In the genomic region with DNA sequence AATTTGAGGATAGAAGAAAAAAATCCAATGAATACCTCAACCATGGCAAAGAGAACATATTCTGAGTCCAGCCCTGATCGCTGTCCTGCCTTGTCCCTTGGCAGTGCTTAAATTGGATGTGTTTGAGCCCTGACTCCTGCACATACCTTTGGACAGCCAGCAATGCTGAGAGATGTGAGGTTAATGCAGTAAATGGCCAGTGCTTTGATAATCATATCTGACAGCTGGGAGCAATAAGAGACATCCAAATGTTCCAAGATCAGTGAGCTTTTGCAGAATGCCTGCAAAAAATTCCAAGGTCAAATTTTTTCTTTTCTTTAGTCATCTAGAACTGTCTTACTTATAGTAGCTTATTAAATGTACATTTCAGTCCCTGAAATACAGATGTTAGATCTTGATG, we compare ENCODE assay signal across 18 cellular contexts.
DNase-seq lines count a peak whose midpoint lies in the region; ATAC-seq, FAIRE-seq and TF ChIP-seq lines count a peak whose summit lies in the region.
"Had no signal": no experiment of that assay in that cellular context is flagged by ENCODE, and none has a peak within 500 bp of the region (broad histone marks: within the 10 kb centered on the region; RNA-seq: fewer than 3 reads in every experiment).

No MANE protein-coding gene starts in this region.

- no peak overlapping the region for H4K8ac ChIP-seq in IMR-90 (ENCODE audit: low read depth in 2 of 2, low read length in 2 of 2)
- no peak overlapping the region for H4K8ac ChIP-seq in mesenchymal stem cell (ENCODE audit: low read length)

- TF ChIP-seq RAD21 in IMR-90 (IDR thresholded peaks at IDR 0.05; ENCODE audit: low read length): no peak

- DNase-seq in IMR-90 (no peak), mesenchymal stem cell (no peak), urothelium cell line (ENCODE audit: low spot score) (no peak), superior temporal gyrus (ENCODE audit: extremely low spot score) (no peak)
- DNase-seq: ACHN; Calu3; CD4-positive, CD25-positive, alpha-beta regulatory T cell; DMS 273 treated with DMSO at 0.1 percent for 48 hours; GOT3; H9 had no signal

- ATAC-seq in IMR-90 (ENCODE audit: low read depth) (no peak), SK-N-SH treated with all-trans-retinoic acid at 6 μM for 48 hours (peak; percentile 71), HG03280 (IDR thresholded peaks at IDR 0.05; ENCODE audit: unreplicated experiment) (no peak), GM19467 (IDR thresholded peaks at IDR 0.05; ENCODE audit: unreplicated experiment) (no peak)
- ATAC-seq: K562 had no signal

- peak; percentile 76 for FAIRE-seq in urothelium cell line (lab: Jason Lieb, UNC)
- FAIRE-seq: G401.6, GM12891, K562 had no signal

- no peak overlapping the region for H4K5ac ChIP-seq in IMR-90 (ENCODE audit: low read depth, low read length)

- H3K4ac ChIP-seq in IMR-90 (ENCODE audit: low read depth, low read length) (no peak overlapping the region), mesenchymal stem cell (ENCODE audit: low read depth in 1 of 2, low read length in 2 of 2) (no peak overlapping the region)

- no peaks in the 10 kb centered on the region for H3K36me3 ChIP-seq in IMR-90 (ENCODE audit: control insufficient read depth, insufficient read depth, low read length)
- peaks cover 0 to 10% of the 10 kb centered on the region in 2 experiments for H3K36me3 ChIP-seq in mesenchymal stem cell (ENCODE audit: control insufficient read depth in 1 of 2, insufficient read depth in 2 of 2, low read depth in 1 of 2, low read length in 2 of 2)

- dilution Hi-C loops in IMR-90 (cut with HindIII; ENCODE audit: low sequenced_read_pairs, unreplicated experiment): no loop called here

- H2BK5ac ChIP-seq in IMR-90 (ENCODE audit: low read depth, low read length, poor library complexity, severe bottlenecking) (no peak overlapping the region), mesenchymal stem cell (ENCODE audit: low read depth, low read length, poor library complexity, severe bottlenecking) (no peak overlapping the region)

- CTCF ChIA-PET in IMR-90 (lab: Yijun Ruan, JAX): no interaction called here

- H3K4me1 ChIP-seq in IMR-90 (ENCODE audit: control insufficient read depth, insufficient read depth, low read length): peaks cover 20% of the 10 kb centered on the region
- peaks cover 5% of the 10 kb centered on the region for H3K4me1 ChIP-seq in mesenchymal stem cell (ENCODE audit: control insufficient read depth, insufficient read depth, low read depth, low read length)

- no peak overlapping the region for H2AK9ac ChIP-seq in IMR-90 (replicated peaks; ENCODE audit: low read depth, low read length, poor library complexity)

- in situ Hi-C loops in IMR-90 (cut with MboI; ENCODE audit: low sequenced_read_pairs): no loop called here

- intact Hi-C loops in IMR-90 (cut with micrococcal nuclease): no loop called here

- H3K27me3 ChIP-seq in IMR-90 (ENCODE audit: control insufficient read depth, insufficient read depth, low read length) (no peaks in the 10 kb centered on the region), mesenchymal stem cell (ENCODE audit: control insufficient read depth in 1 of 2, insufficient read depth in 1 of 2, low read length in 2 of 2) (no peaks in the 10 kb centered on the region)
- H3K27me3 ChIP-seq: BLaER1 treated with 17β-estradiol and CSF1 and Interleukin-3, amounts not matched to agents 10 nM and 100 nM had no signal

- H4K91ac ChIP-seq in IMR-90 (ENCODE audit: insufficient read depth, low read depth, low read length): no peak overlapping the region; the same call in 1 of the 2 replicates
- no peak overlapping the region for H4K91ac ChIP-seq in mesenchymal stem cell (ENCODE audit: low read length)

- no peaks in the 10 kb centered on the region for H4K20me1 ChIP-seq in IMR-90 (ENCODE audit: insufficient read depth, low read length)
- H4K20me1 ChIP-seq: BLaER1 treated with 17β-estradiol and CSF1 and Interleukin-3, amounts not matched to agents 10 nM and 100 nM had no signal

- POLR2A ChIA-PET in IMR-90 (lab: Charles Lee; ENCODE audit: unreplicated experiment): interaction anchor here (0.7 kb wide), 1 partner anchor 9 kb away, joined by 5 read pairs; no protein-coding TSS in a partner anchor

- H3K4me2 ChIP-seq in IMR-90 (ENCODE audit: low read depth, low read length) (no peak overlapping the region), mesenchymal stem cell (ENCODE audit: low read length, poor library complexity, severe bottlenecking) (no peak overlapping the region)
- H3K4me2 ChIP-seq: BLaER1 treated with 17β-estradiol and CSF1 and Interleukin-3, amounts not matched to agents 10 nM and 100 nM had no signal

- peak overlapping the region; percentile 10; the same call in 1 of the 2 replicates for H3K14ac ChIP-seq in IMR-90 (replicated peaks; ENCODE audit: low read depth, low read length)
- no peak overlapping the region for H3K14ac ChIP-seq in mesenchymal stem cell (ENCODE audit: low read length in 2 of 2)

- H3K4me3 ChIP-seq in IMR-90 (ENCODE audit: insufficient read depth, low read depth, low read length): no peak overlapping the region
- H3K4me3 ChIP-seq in mesenchymal stem cell (ENCODE audit: insufficient read depth in 1 of 2, low read depth in 1 of 2, low read length in 2 of 2): peak overlapping the region in 1 of 2 experiments; percentile 51
- H3K4me3 ChIP-seq: BLaER1 treated with 17β-estradiol and CSF1 and Interleukin-3, amounts not matched to agents 10 nM and 100 nM; K562 had no signal

- peak overlapping the region; percentile 9; the same call in 1 of the 3 replicates for H2BK15ac ChIP-seq in IMR-90 (ENCODE audit: low read depth, low read length)
- H2BK15ac ChIP-seq in mesenchymal stem cell (ENCODE audit: low read depth, poor library complexity, severe bottlenecking): no peak overlapping the region

- H2AK5ac ChIP-seq in IMR-90 (ENCODE audit: low read depth, low read length): peak overlapping the region; percentile 51
- H2AK5ac ChIP-seq in mesenchymal stem cell (ENCODE audit: low read length, severe bottlenecking): no peak overlapping the region

- no peak overlapping the region for H3K9ac ChIP-seq in IMR-90 (ENCODE audit: low read depth, low read length)
- peak overlapping the region; percentile 45 for H3K9ac ChIP-seq in mesenchymal stem cell (ENCODE audit: low read length)
- H3K9ac ChIP-seq: BLaER1 treated with 17β-estradiol and CSF1 and Interleukin-3, amounts not matched to agents 10 nM and 100 nM had no signal

- no peak overlapping the region for H2BK120ac ChIP-seq in IMR-90 (ENCODE audit: low read depth, low read length)
- H2BK120ac ChIP-seq in mesenchymal stem cell (ENCODE audit: low read depth, low read length): no peak overlapping the region

- H3K18ac ChIP-seq in IMR-90 (ENCODE audit: low read depth, low read length) (no peak overlapping the region), mesenchymal stem cell (ENCODE audit: low read depth in 1 of 2, low read length in 2 of 2) (peak overlapping the region in 1 of 2 experiments; percentile 16)

- TF ChIP-seq POLR2A in IMR-90 (IDR thresholded peaks at IDR 0.05; ENCODE audit: low read depth, low read length): no peak

- no peaks in the 10 kb centered on the region for H3K9me1 ChIP-seq in IMR-90 (ENCODE audit: insufficient read depth, low read length)

- H2BK20ac ChIP-seq in IMR-90 (ENCODE audit: low read depth, low read length): no peak overlapping the region

- WGBS in IMR-90 (ENCODE audit: extremely low coverage in 2 of 2, insufficient read length in 1 of 2), 2 experiments: no CpG with 5 or more reads among the region's 1 CpG
- WGBS in mesenchymal stem cell: 94% methylated on average over 1 of the region's 1 CpG

- BruUV-seq in IMR-90 (replicated peaks; lab: Mats Ljungman, UMichigan): no TSS peak

- no peak for TF ChIP-seq CTCF in IMR-90 (conservative IDR thresholded peaks at IDR 0.05; ENCODE audit: low read depth, low read length)

- no peak overlapping the region for H3K23ac ChIP-seq in IMR-90 (ENCODE audit: low read depth, low read length)
- no peak overlapping the region for H3K23ac ChIP-seq in mesenchymal stem cell (ENCODE audit: low read length in 2 of 2)

- H2AFZ ChIP-seq in IMR-90 (replicated peaks; ENCODE audit: low read length, poor library complexity) (no peak overlapping the region), mesenchymal stem cell (ENCODE audit: low read depth, low read length) (no peak overlapping the region)

- no peak overlapping the region; the same call in 1 of the 2 replicates for H3K27ac ChIP-seq in IMR-90 (ENCODE audit: insufficient read depth, low read length)
- H3K27ac ChIP-seq in mesenchymal stem cell (ENCODE audit: low read length, poor library complexity, severe bottlenecking): no peak overlapping the region
- H3K27ac ChIP-seq: BLaER1 treated with 17β-estradiol and CSF1 and Interleukin-3, amounts not matched to agents 10 nM and 100 nM; HL-60 had no signal

- no peaks in the 10 kb centered on the region for H3K9me3 ChIP-seq in IMR-90 (ENCODE audit: control insufficient read depth, insufficient read depth, low read length)
- no peaks in the 10 kb centered on the region for H3K9me3 ChIP-seq in mesenchymal stem cell (ENCODE audit: control insufficient read depth, low read length)

- H3K79me1 ChIP-seq in IMR-90 (ENCODE audit: low read depth in 1 of 2, low read length in 2 of 2) (no peaks in the 10 kb centered on the region; a peak in 1 of 4 replicates), mesenchymal stem cell (replicated peaks; ENCODE audit: low read length, poor library complexity, severe bottlenecking) (peaks cover 4% of the 10 kb centered on the region)

- no peak overlapping the region for H2BK12ac ChIP-seq in mesenchymal stem cell (ENCODE audit: low read length in 2 of 2)

- no peak overlapping the region for H3K56ac ChIP-seq in IMR-90 (ENCODE audit: extremely low read depth, insufficient read depth, low read length)

TF ChIP-seq in IMR-90, 13 proteins besides CTCF, POLR2A, EP300 and RAD21 (continues in another document):
- TF ChIP-seq RCOR1 (IDR thresholded peaks at IDR 0.05; ENCODE audit: insufficient replicate concordance, low read length) (no peak), MAFK (IDR thresholded peaks at IDR 0.05; ENCODE audit: low read depth, low read length) (no peak)
